14 cellular contexts compared by ENCODE assay signal in genomic region chr3:4765212-4765611, GRCh38.
DNase-seq lines count a peak whose midpoint lies in the region; ATAC-seq and TF ChIP-seq lines count a peak whose summit lies in the region.
"Had no signal": no experiment of that assay in that cellular context is flagged by ENCODE, and none has a peak within 500 bp of the region (broad histone marks: within the 10 kb centered on the region; RNA-seq: fewer than 3 reads in every experiment).

No MANE protein-coding gene starts in this region.

- POLR2A ChIA-PET in activated B cell treated with CpG ODN at 0.5 μM for 24 hours (lab: Charles Lee) = no interaction called here

- DNase-seq in activated B cell treated with CpG ODN at 0.5 μM for 24 hours (no peak), memory B cell (ENCODE audit: low spot score in 2 of 2) (no peak), NCI-H1436 (lab: John Stamatoyannopoulos, UW) (no peak), erythroblast (lab: John Stamatoyannopoulos, UW) (no peak)
- DNase-seq in stimulated activated naive B cell treated with anti-CD40 and anti-IgM and Interleukin-4, amounts not matched to agents 10 μg/mL and 1 μg/mL and 100 μg/mL, for 72 hours = no peak
- no peak for DNase-seq in activated naive CD4-positive, alpha-beta T cell (lab: John Stamatoyannopoulos, UW)
- DNase-seq: C1 segment of cervical spinal cord; CD4-positive, alpha-beta memory T cell; DMS79; GOT3; H9 had no signal

- TF ChIP-seq CTCF in activated B cell treated with CpG ODN at 0.5 μM for 24 hours (IDR thresholded peaks at IDR 0.05) = no peak

- ATAC-seq in activated B cell treated with CpG ODN at 0.5 μM for 24 hours (ENCODE audit: low read depth) (no peak), memory B cell (ENCODE audit: low read depth) (no peak)
- no peak for ATAC-seq in stimulated activated naive B cell treated with anti-CD40 and anti-IgM and Interleukin-4, amounts not matched to agents 10 μg/mL and 1 μg/mL and 100 μg/mL, for 72 hours (replicated peaks)
- ATAC-seq: GM12878 had no signal

- TF ChIP-seq POLR2A in erythroblast (IDR thresholded peaks at IDR 0.05; ENCODE audit: low read length) = no peak

- H3K4me1 Mint-ChIP-seq in IgD-negative memory B cell = peaks cover 0 to 2% (median 0%) of the 10 kb centered on the region in 3 donors
- no peaks in the 10 kb centered on the region for H3K4me1 Mint-ChIP-seq in activated B cell treated with CpG ODN at 0.5 μM for 24 hours
- H3K4me1 Mint-ChIP-seq in memory B cell = peaks cover 6% of the 10 kb centered on the region
- peaks cover 0 to 9% of the 10 kb centered on the region in 2 donors for H3K4me1 Mint-ChIP-seq in stimulated activated naive B cell treated with anti-CD40 and anti-IgM and Interleukin-4, amounts not matched to agents 10 μg/mL and 1 μg/mL and 100 μg/mL, for 72 hours
- H3K4me1 Mint-ChIP-seq: B cell, H9 had no signal

- H3K9me3 Mint-ChIP-seq in IgD-negative memory B cell (peaks cover 0 to 6% (median 0%) of the 10 kb centered on the region in 3 donors), activated B cell treated with CpG ODN at 0.5 μM for 24 hours (peaks cover 3% of the 10 kb centered on the region), memory B cell (peaks cover 3% of the 10 kb centered on the region)
- no peaks in the 10 kb centered on the region for H3K9me3 Mint-ChIP-seq in stimulated activated naive B cell treated with anti-CD40 and anti-IgM and Interleukin-4, amounts not matched to agents 10 μg/mL and 1 μg/mL and 100 μg/mL, for 72 hours

- no peak overlapping the region for H3K4me3 Mint-ChIP-seq in IgD-negative memory B cell
- H3K4me3 Mint-ChIP-seq in activated B cell treated with CpG ODN at 0.5 μM for 24 hours = no peak overlapping the region
- H3K4me3 Mint-ChIP-seq in memory B cell = no peak overlapping the region
- H3K4me3 Mint-ChIP-seq in stimulated activated naive B cell treated with anti-CD40 and anti-IgM and Interleukin-4, amounts not matched to agents 10 μg/mL and 1 μg/mL and 100 μg/mL, for 72 hours = no peak overlapping the region
- H3K4me3 Mint-ChIP-seq: B cell; CD4-positive, alpha-beta memory T cell; H9 had no signal

- H3K27me3 Mint-ChIP-seq in IgD-negative memory B cell = no peaks in the 10 kb centered on the region
- H3K27me3 Mint-ChIP-seq in activated B cell treated with CpG ODN at 0.5 μM for 24 hours = no peaks in the 10 kb centered on the region
- H3K27me3 Mint-ChIP-seq in memory B cell = no peaks in the 10 kb centered on the region
- no peaks in the 10 kb centered on the region for H3K27me3 Mint-ChIP-seq in stimulated activated naive B cell treated with anti-CD40 and anti-IgM and Interleukin-4, amounts not matched to agents 10 μg/mL and 1 μg/mL and 100 μg/mL, for 72 hours
- H3K27me3 Mint-ChIP-seq: B cell; CD4-positive, alpha-beta memory T cell had no signal

- H3K36me3 Mint-ChIP-seq in IgD-negative memory B cell (peaks cover 22% of the 10 kb centered on the region), activated B cell treated with CpG ODN at 0.5 μM for 24 hours (ENCODE audit: low read depth) (peaks cover 94% of the 10 kb centered on the region), memory B cell (peaks cover 62% of the 10 kb centered on the region)
- peaks cover 52 to 81% of the 10 kb centered on the region in 2 donors for H3K36me3 Mint-ChIP-seq in stimulated activated naive B cell treated with anti-CD40 and anti-IgM and Interleukin-4, amounts not matched to agents 10 μg/mL and 1 μg/mL and 100 μg/mL, for 72 hours

- CTCF ChIA-PET in activated B cell treated with CpG ODN at 0.5 μM for 24 hours (lab: Charles Lee) = interaction anchor here (1.0 kb wide), 1 partner anchor 28 kb away, joined by 3 read pairs; no protein-coding TSS in a partner anchor

- intact Hi-C loops in activated B cell treated with CpG ODN at 0.5 μM for 24 hours (cut with micrococcal nuclease) = loop anchor here (2.0 kb wide), 1 partner anchor 14 kb away; no protein-coding TSS in a partner anchor

- peak overlapping the region in 2 of 3 donors; percentile 19 to 60 for H3K27ac Mint-ChIP-seq in IgD-negative memory B cell
- peak overlapping the region; percentile 4 for H3K27ac Mint-ChIP-seq in activated B cell treated with CpG ODN at 0.5 μM for 24 hours
- H3K27ac Mint-ChIP-seq in memory B cell = peak overlapping the region; percentile 32
- H3K27ac Mint-ChIP-seq in stimulated activated naive B cell treated with anti-CD40 and anti-IgM and Interleukin-4, amounts not matched to agents 10 μg/mL and 1 μg/mL and 100 μg/mL, for 72 hours = peak overlapping the region; percentile 6
- H3K27ac Mint-ChIP-seq: B cell, H9 had no signal
